Comparison of ENCODE assay signal across 11 cellular contexts in the genomic region with DNA sequence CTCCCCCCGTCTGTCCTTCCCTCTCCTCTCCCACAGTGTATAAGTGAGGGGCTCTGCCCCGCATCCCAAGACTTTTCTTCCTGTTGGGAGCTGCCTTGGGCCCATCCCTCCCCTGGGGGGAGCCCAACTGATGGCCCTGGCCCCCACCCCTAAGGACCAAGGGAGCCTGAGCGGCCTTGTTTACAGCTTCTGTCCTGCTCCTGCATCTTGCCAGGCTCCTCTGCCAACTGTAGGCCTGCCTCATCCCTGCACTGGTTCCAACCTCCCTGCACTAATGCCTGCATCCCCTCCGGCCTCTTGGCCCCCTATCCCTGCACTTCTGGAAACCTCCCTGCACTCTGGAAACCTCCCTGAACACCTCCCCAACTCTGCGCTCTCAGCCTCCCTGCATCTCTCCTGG. TPM values are rescaled to one million over a fixed set of nuclear protein-coding genes. Genes with fewer than 3 reads are reported as not detected.
DNase-seq lines count a peak whose midpoint lies in the region; ATAC-seq and TF ChIP-seq lines count a peak whose summit lies in the region.
"Had no signal": no experiment of that assay in that cellular context is flagged by ENCODE, and none has a peak within 500 bp of the region (broad histone marks: within the 10 kb centered on the region; RNA-seq: fewer than 3 reads in every experiment).

No MANE protein-coding gene starts in this region.

- H3K4me3 ChIP-seq in lower lobe of right lung = peak overlapping the region; percentile 78
- no peak overlapping the region for H3K4me3 ChIP-seq in transverse colon

- in situ Hi-C loops in transverse colon (cut with MboI; ENCODE audit: low pct_ligation_motif_present in 1 of 4, low pct_unique_long_range_greater_than_20kb in 1 of 4, low sequenced_read_pairs in 3 of 4) = no loop called here

- no peak overlapping the region for H3K27ac ChIP-seq in lower lobe of right lung
- H3K27ac ChIP-seq in transverse colon = peak overlapping the region; percentile 93 to 98 (median 96)

- no peaks in the 10 kb centered on the region for H3K9me3 Mint-ChIP-seq in activated T-cell treated with anti-CD3 and anti-CD28 coated beads, Interleukin-2, amount 50 U/mL, for 72 hours
- H3K9me3 Mint-ChIP-seq in activated naive CD8-positive, alpha-beta T cell (ENCODE audit: low read depth) = no peaks in the 10 kb centered on the region

- 84 to 85% methylated on average over 3 to 5 of the region's 5 CpGs for whole genome bisulfite sequencing in transverse colon (ENCODE audit: low coverage in 1 of 2), 2 donors

- H3K27me3 Mint-ChIP-seq in activated T-cell treated with anti-CD3 and anti-CD28 coated beads, Interleukin-2, amount 50 U/mL, for 72 hours (ENCODE audit: low read depth) = no peaks in the 10 kb centered on the region
- no peaks in the 10 kb centered on the region for H3K27me3 Mint-ChIP-seq in activated naive CD8-positive, alpha-beta T cell

- peaks cover 91% of the 10 kb centered on the region for H3K4me1 Mint-ChIP-seq in activated T-cell treated with anti-CD3 and anti-CD28 coated beads, Interleukin-2, amount 50 U/mL, for 72 hours (ENCODE audit: low read depth)
- H3K4me1 Mint-ChIP-seq in activated naive CD8-positive, alpha-beta T cell (ENCODE audit: low read depth) = peaks cover 53% of the 10 kb centered on the region

- intact Hi-C loops in lower lobe of right lung (cut with DNase I) = no loop called here
- intact Hi-C loops in transverse colon (cut with DNase I; ENCODE audit: low total_unique reads) = no loop called here

- peaks cover 68% of the 10 kb centered on the region for H3K4me1 ChIP-seq in lower lobe of right lung
- peaks cover 49 to 87% (median 77%) of the 10 kb centered on the region in 4 donors for H3K4me1 ChIP-seq in transverse colon

- no peak for DNase-seq in activated T-cell treated with anti-CD3 and anti-CD28 coated beads, Interleukin-2, amount 50 U/mL, for 72 hours
- no peak for DNase-seq in activated T-cell treated with anti-CD3 and anti-CD28 coated beads, Interleukin-2, amount 50 U/mL, for 1 hour
- DNase-seq in lower lobe of right lung (no peak), transverse colon (no peak), NCI-H2107 (lab: John Stamatoyannopoulos, UW) (no peak)
- DNase-seq in stimulated activated CD4-positive, alpha-beta T cell treated with anti-CD3 and anti-CD28 coated beads, Interleukin-1b, Interleukin-23, amount 100 ng/mL, for 48 hours = no peak
- DNase-seq: NCI-H1436 treated with DMSO at 0.1 percent for 48 hours, T1000 had no signal

- TF ChIP-seq POLR2A in transverse colon (IDR thresholded peaks at IDR 0.05) = no peak

- TF ChIP-seq EP300 in transverse colon (IDR thresholded peaks at IDR 0.05; ENCODE audit: low read depth) = no peak

- peaks cover 10 to 25% of the 10 kb centered on the region in 2 donors for H3K36me3 Mint-ChIP-seq in activated T-cell treated with anti-CD3 and anti-CD28 coated beads, Interleukin-2, amount 50 U/mL, for 72 hours (ENCODE audit: insufficient read depth in 2 of 2)
- peaks cover 6% of the 10 kb centered on the region for H3K36me3 Mint-ChIP-seq in activated naive CD8-positive, alpha-beta T cell

- H3K4me3 Mint-ChIP-seq in activated T-cell treated with anti-CD3 and anti-CD28 coated beads, Interleukin-2, amount 50 U/mL, for 72 hours = peak overlapping the region; percentile 91 to 99
- peak overlapping the region; percentile 95 for H3K4me3 Mint-ChIP-seq in activated naive CD8-positive, alpha-beta T cell

- peak overlapping the region; percentile 36 for H3K27ac Mint-ChIP-seq in activated T-cell treated with anti-CD3 and anti-CD28 coated beads, Interleukin-2, amount 50 U/mL, for 72 hours
- H3K27ac Mint-ChIP-seq in activated naive CD8-positive, alpha-beta T cell = peak overlapping the region; percentile 97

- peaks cover 31% of the 10 kb centered on the region for H3K36me3 ChIP-seq in lower lobe of right lung
- H3K36me3 ChIP-seq in transverse colon = peaks cover 0 to 13% (median 0%) of the 10 kb centered on the region in 4 donors

- H3K9me3 ChIP-seq in lower lobe of right lung (no peaks in the 10 kb centered on the region), transverse colon (no peaks in the 10 kb centered on the region)

- H3K27me3 ChIP-seq in lower lobe of right lung (ENCODE audit: low read depth) (no peaks in the 10 kb centered on the region), transverse colon (no peaks in the 10 kb centered on the region)

- no peak for ATAC-seq in activated T-cell treated with anti-CD3 and anti-CD28 coated beads, Interleukin-2, amount 50 U/mL, for 72 hours (replicated peaks in 1 of 2)
- ATAC-seq in lower lobe of right lung (no peak), GM19023 (IDR thresholded peaks at IDR 0.05; ENCODE audit: unreplicated experiment) (no peak)
- ATAC-seq: left lobe of liver had no signal

- TF ChIP-seq CTCF in lower lobe of right lung (IDR thresholded peaks at IDR 0.05) = no peak
- TF ChIP-seq CTCF in transverse colon (IDR thresholded peaks at IDR 0.05) = no peak

RNA-seq across cellular contexts. Expression of a gene that starts 1.4 kb away (rescaled TPM):
- total RNA-seq in activated T-cell treated with anti-CD3 and anti-CD28 coated beads, Interleukin-2, amount 50 U/mL, for 72 hours = 10 to 100 TPM; 14.8 to 17.8 TPM
- 18.1 TPM for total RNA-seq in lower lobe of right lung
- total RNA-seq in transverse colon = 10 to 100 TPM; 28.8 to 47.5 (median 32.3) TPM

RNA-seq across cellular contexts. Expression of a gene that starts 2.6 kb away (rescaled TPM):
- total RNA-seq in activated T-cell treated with anti-CD3 and anti-CD28 coated beads, Interleukin-2, amount 50 U/mL, for 72 hours = 1 to 10 TPM; 2.4 to 2.8 TPM
- total RNA-seq in lower lobe of right lung (3.2 TPM), transverse colon (1 to 10 TPM in 3 of 4 donors, not detected in 1; 1.4 to 6.0 (median 1.9) TPM)

RNA-seq across cellular contexts. Expression of a gene that starts 5.7 kb away (rescaled TPM):
- total RNA-seq in activated T-cell treated with anti-CD3 and anti-CD28 coated beads, Interleukin-2, amount 50 U/mL, for 72 hours = 100 to 1,000 TPM; 148 to 161 TPM
- 248 TPM for total RNA-seq in lower lobe of right lung
- 100 to 1,000 TPM; 483 to 654 (median 553) TPM for total RNA-seq in transverse colon

RNA-seq across cellular contexts. Expression of a gene that starts 8.3 kb away (rescaled TPM):
- 100 to 1,000 TPM; 266 to 329 TPM for total RNA-seq in activated T-cell treated with anti-CD3 and anti-CD28 coated beads, Interleukin-2, amount 50 U/mL, for 72 hours
- total RNA-seq in lower lobe of right lung (169 TPM), transverse colon (100 to 1,000 TPM; 170 to 292 (median 233) TPM)

RNA-seq across cellular contexts. Expression of a gene that starts 24.0 kb away (rescaled TPM):
- total RNA-seq in activated T-cell treated with anti-CD3 and anti-CD28 coated beads, Interleukin-2, amount 50 U/mL, for 72 hours = 100 to 1,000 TPM; 153 to 180 TPM
- total RNA-seq in lower lobe of right lung (21.8 TPM), transverse colon (100 to 1,000 TPM in 1 of 4 donors, 10 to 100 TPM in 3; 37.6 to 159 (median 59.5) TPM)
